Comparison of ENCODE assay signal across 1 cellular context in the genomic region with DNA sequence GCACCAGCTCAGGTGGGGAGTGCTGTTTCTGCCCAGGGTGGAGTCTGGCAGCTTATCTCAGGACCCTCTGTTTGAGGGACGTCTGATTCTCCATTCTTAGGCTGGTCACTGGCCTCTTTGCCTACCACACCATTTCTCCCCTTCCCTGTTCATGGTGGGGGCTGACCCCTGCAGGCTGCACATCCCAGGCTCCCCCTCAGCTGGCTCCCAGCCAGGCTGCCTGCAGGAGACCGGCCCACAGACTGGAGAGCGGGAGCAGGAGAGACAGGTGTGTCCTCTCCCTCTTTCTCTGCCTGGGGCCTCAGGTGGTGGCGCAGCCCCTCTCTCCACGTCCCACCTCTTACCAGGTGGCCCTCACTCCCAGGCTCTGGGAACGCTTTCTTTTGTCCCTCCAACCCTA.
TF ChIP-seq lines count a peak whose summit lies in the region.

No MANE protein-coding gene starts in this region.

TF ChIP-seq in GM23338, 12 proteins besides CTCF, POLR2A, EP300 and RAD21 (continued from another document):
- TF ChIP-seq, protein P1, sequence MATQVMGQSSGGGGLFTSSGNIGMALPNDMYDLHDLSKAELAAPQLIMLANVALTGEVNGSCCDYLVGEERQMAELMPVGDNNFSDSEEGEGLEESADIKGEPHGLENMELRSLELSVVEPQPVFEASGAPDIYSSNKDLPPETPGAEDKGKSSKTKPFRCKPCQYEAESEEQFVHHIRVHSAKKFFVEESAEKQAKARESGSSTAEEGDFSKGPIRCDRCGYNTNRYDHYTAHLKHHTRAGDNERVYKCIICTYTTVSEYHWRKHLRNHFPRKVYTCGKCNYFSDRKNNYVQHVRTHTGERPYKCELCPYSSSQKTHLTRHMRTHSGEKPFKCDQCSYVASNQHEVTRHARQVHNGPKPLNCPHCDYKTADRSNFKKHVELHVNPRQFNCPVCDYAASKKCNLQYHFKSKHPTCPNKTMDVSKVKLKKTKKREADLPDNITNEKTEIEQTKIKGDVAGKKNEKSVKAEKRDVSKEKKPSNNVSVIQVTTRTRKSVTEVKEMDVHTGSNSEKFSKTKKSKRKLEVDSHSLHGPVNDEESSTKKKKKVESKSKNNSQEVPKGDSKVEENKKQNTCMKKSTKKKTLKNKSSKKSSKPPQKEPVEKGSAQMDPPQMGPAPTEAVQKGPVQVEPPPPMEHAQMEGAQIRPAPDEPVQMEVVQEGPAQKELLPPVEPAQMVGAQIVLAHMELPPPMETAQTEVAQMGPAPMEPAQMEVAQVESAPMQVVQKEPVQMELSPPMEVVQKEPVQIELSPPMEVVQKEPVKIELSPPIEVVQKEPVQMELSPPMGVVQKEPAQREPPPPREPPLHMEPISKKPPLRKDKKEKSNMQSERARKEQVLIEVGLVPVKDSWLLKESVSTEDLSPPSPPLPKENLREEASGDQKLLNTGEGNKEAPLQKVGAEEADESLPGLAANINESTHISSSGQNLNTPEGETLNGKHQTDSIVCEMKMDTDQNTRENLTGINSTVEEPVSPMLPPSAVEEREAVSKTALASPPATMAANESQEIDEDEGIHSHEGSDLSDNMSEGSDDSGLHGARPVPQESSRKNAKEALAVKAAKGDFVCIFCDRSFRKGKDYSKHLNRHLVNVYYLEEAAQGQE (IDR thresholded peaks at IDR 0.05; ENCODE audit: unreplicated experiment) = no peak
